ENCODE assay signal across 9 cellular contexts in genomic region chr16:74743668-74744299, GRCh38. TPM values are rescaled to one million over a fixed set of nuclear protein-coding genes. Genes with fewer than 3 reads are reported as not detected.
DNase-seq lines count a peak whose midpoint lies in the region; ATAC-seq and TF ChIP-seq lines count a peak whose summit lies in the region.
"Had no signal": no experiment of that assay in that cellular context is flagged by ENCODE, and none has a peak within 500 bp of the region (broad histone marks: within the 10 kb centered on the region; RNA-seq: fewer than 3 reads in every experiment).

No MANE protein-coding gene starts in this region.

- H3K9me3 ChIP-seq in mesenchymal stem cell (ENCODE audit: control insufficient read depth, low read length) = no peaks in the 10 kb centered on the region

- H3K36me3 Mint-ChIP-seq in naive thymus-derived CD8-positive, alpha-beta T cell = no peaks in the 10 kb centered on the region
- no peaks in the 10 kb centered on the region for H3K36me3 Mint-ChIP-seq in progenitor cell of endocrine pancreas (ENCODE audit: insufficient read depth)

- no peak overlapping the region for H3K27ac ChIP-seq in mesenchymal stem cell (ENCODE audit: low read length, poor library complexity, severe bottlenecking)

- H3K79me1 ChIP-seq in mesenchymal stem cell (replicated peaks; ENCODE audit: low read length, poor library complexity, severe bottlenecking) = no peaks in the 10 kb centered on the region

- no peak for TF ChIP-seq CTCF in astrocyte of the spinal cord (IDR thresholded peaks at IDR 0.05; ENCODE audit: low read depth, low read length)
- TF ChIP-seq CTCF in progenitor cell of endocrine pancreas (IDR thresholded peaks at IDR 0.05; ENCODE audit: unreplicated experiment) = no peak

- H3K4me3 ChIP-seq in astrocyte of the spinal cord (ENCODE audit: low read depth, low read length) (no peak overlapping the region), mesenchymal stem cell (ENCODE audit: insufficient read depth in 1 of 2, low read depth in 1 of 2, low read length in 2 of 2) (no peak overlapping the region)

- POLR2A ChIA-PET in naive thymus-derived CD8-positive, alpha-beta T cell (lab: Charles Lee) = no interaction called here

- H2BK5ac ChIP-seq in mesenchymal stem cell (ENCODE audit: low read depth, low read length, poor library complexity, severe bottlenecking) = no peak overlapping the region

- peak overlapping the region; percentile 67 for H4K8ac ChIP-seq in mesenchymal stem cell (ENCODE audit: low read length)

- peak; percentile 53 for DNase-seq in AG08395 (ENCODE audit: low spot score)
- peak; percentile 43 for DNase-seq in NCI-H1436 (lab: John Stamatoyannopoulos, UW)
- DNase-seq in astrocyte of the spinal cord (ENCODE audit: low read depth, low spot score) = peak; percentile 36
- DNase-seq in mesenchymal stem cell = peak; percentile 64
- no peak for DNase-seq in naive thymus-derived CD8-positive, alpha-beta T cell
- DNase-seq in progenitor cell of endocrine pancreas (ENCODE audit: low spot score, unreplicated experiment) = no peak
- DNase-seq: activated CD4-positive, alpha-beta T cell treated with anti-CD3 and anti-CD28 coated beads, Interleukin-2, amount 10 ng/mL, durations not matched to agents 7 days and 5 days had no signal

- peaks cover 0 to 9% of the 10 kb centered on the region in 2 experiments for H3K27me3 ChIP-seq in mesenchymal stem cell (ENCODE audit: control insufficient read depth in 1 of 2, insufficient read depth in 1 of 2, low read length in 2 of 2)

- no peak overlapping the region for H3K27ac Mint-ChIP-seq in naive thymus-derived CD8-positive, alpha-beta T cell
- H3K27ac Mint-ChIP-seq in progenitor cell of endocrine pancreas = no peak overlapping the region
- H3K27ac Mint-ChIP-seq: activated CD4-positive, alpha-beta T cell treated with anti-CD3 and anti-CD28 coated beads, Interleukin-2, amount 10 ng/mL, durations not matched to agents 7 days and 5 days had no signal

- no peaks in the 10 kb centered on the region for H3K4me1 Mint-ChIP-seq in naive thymus-derived CD8-positive, alpha-beta T cell
- peaks cover 2% of the 10 kb centered on the region for H3K4me1 Mint-ChIP-seq in progenitor cell of endocrine pancreas (ENCODE audit: low read depth)
- H3K4me1 Mint-ChIP-seq: activated CD4-positive, alpha-beta T cell treated with anti-CD3 and anti-CD28 coated beads, Interleukin-2, amount 10 ng/mL, durations not matched to agents 7 days and 5 days had no signal

- in situ Hi-C loops in astrocyte of the spinal cord (cut with HindIII; ENCODE audit: low sequenced_read_pairs) = no loop called here

- no peak for ATAC-seq in naive thymus-derived CD8-positive, alpha-beta T cell
- ATAC-seq in HG03521 (IDR thresholded peaks at IDR 0.05; ENCODE audit: unreplicated experiment) (no peak), GM18520 (IDR thresholded peaks at IDR 0.05; ENCODE audit: unreplicated experiment) (no peak)

- H3K27me3 Mint-ChIP-seq in naive thymus-derived CD8-positive, alpha-beta T cell = peaks cover 0 to 3% (median 0%) of the 10 kb centered on the region in 5 donors
- H3K27me3 Mint-ChIP-seq in progenitor cell of endocrine pancreas = peaks cover 3% of the 10 kb centered on the region
- H3K27me3 Mint-ChIP-seq: activated CD4-positive, alpha-beta T cell treated with anti-CD3 and anti-CD28 coated beads, Interleukin-2, amount 10 ng/mL, durations not matched to agents 7 days and 5 days had no signal

- no peak overlapping the region for H2BK15ac ChIP-seq in mesenchymal stem cell (ENCODE audit: low read depth, poor library complexity, severe bottlenecking)

- WGBS in mesenchymal stem cell = 65% methylated on average over 12 of the region's 15 CpGs

- peak overlapping the region; percentile 26 for H2AK5ac ChIP-seq in mesenchymal stem cell (ENCODE audit: low read length, severe bottlenecking)

- peak overlapping the region in 1 of 2 experiments; percentile 5 for H2BK12ac ChIP-seq in mesenchymal stem cell (ENCODE audit: low read length in 2 of 2)

- H3K23ac ChIP-seq in mesenchymal stem cell (ENCODE audit: low read length in 2 of 2) = no peak overlapping the region

- no peak overlapping the region for H3K4me3 Mint-ChIP-seq in naive thymus-derived CD8-positive, alpha-beta T cell
- no peak overlapping the region for H3K4me3 Mint-ChIP-seq in progenitor cell of endocrine pancreas (ENCODE audit: low read depth)
- H3K4me3 Mint-ChIP-seq: activated CD4-positive, alpha-beta T cell treated with anti-CD3 and anti-CD28 coated beads, Interleukin-2, amount 10 ng/mL, durations not matched to agents 7 days and 5 days had no signal

- H2BK120ac ChIP-seq in mesenchymal stem cell (ENCODE audit: low read depth, low read length) = no peak overlapping the region

- H3K9me3 Mint-ChIP-seq in naive thymus-derived CD8-positive, alpha-beta T cell = no peaks in the 10 kb centered on the region
- no peaks in the 10 kb centered on the region for H3K9me3 Mint-ChIP-seq in progenitor cell of endocrine pancreas (ENCODE audit: low read depth)
- H3K9me3 Mint-ChIP-seq: activated CD4-positive, alpha-beta T cell treated with anti-CD3 and anti-CD28 coated beads, Interleukin-2, amount 10 ng/mL, durations not matched to agents 7 days and 5 days had no signal

- H3K4me2 ChIP-seq in mesenchymal stem cell (ENCODE audit: low read length, poor library complexity, severe bottlenecking) = peak overlapping the region; percentile 23

- peak overlapping the region; percentile 45 for H4K91ac ChIP-seq in mesenchymal stem cell (ENCODE audit: low read length)

- peaks cover 20% of the 10 kb centered on the region for H3K4me1 ChIP-seq in mesenchymal stem cell (ENCODE audit: control insufficient read depth, insufficient read depth, low read depth, low read length)

- no peak overlapping the region for H3K14ac ChIP-seq in mesenchymal stem cell (ENCODE audit: low read length in 2 of 2)

- peak overlapping the region; percentile 3 to 68 for H3K4ac ChIP-seq in mesenchymal stem cell (ENCODE audit: low read depth in 1 of 2, low read length in 2 of 2)

- H3K18ac ChIP-seq in mesenchymal stem cell (ENCODE audit: low read depth in 1 of 2, low read length in 2 of 2) = peak overlapping the region; percentile 49 to 56

- H2AFZ ChIP-seq in mesenchymal stem cell (ENCODE audit: low read depth, low read length) = peak overlapping the region; percentile 34

- no peak overlapping the region for H3K9ac ChIP-seq in mesenchymal stem cell (ENCODE audit: low read length)

- no peaks in the 10 kb centered on the region for H3K36me3 ChIP-seq in mesenchymal stem cell (ENCODE audit: control insufficient read depth in 1 of 2, insufficient read depth in 2 of 2, low read depth in 1 of 2, low read length in 2 of 2)

RNA-seq across cellular contexts. Expression of gene FA2H, which starts 30.8 kb away (rescaled TPM):
- polyA plus RNA-seq in mesenchymal stem cell (2013, experiment 1 of 2) = not detected
- polyA plus RNA-seq in mesenchymal stem cell (2013, experiment 2 of 2) = not detected
- not detected for total RNA-seq in naive thymus-derived CD8-positive, alpha-beta T cell
- not detected for polyA plus RNA-seq in naive thymus-derived CD8-positive, alpha-beta T cell
- 2.7 and 3.3 TPM in 2 replicates for total RNA-seq in progenitor cell of endocrine pancreas

RNA-seq across cellular contexts. Expression of gene MLKL, which starts 43.1 kb away (rescaled TPM):
- 7.4 TPM for polyA plus RNA-seq in mesenchymal stem cell (2013, experiment 1 of 2)
- polyA plus RNA-seq in mesenchymal stem cell (2013, experiment 2 of 2) = 7.1 TPM
- total RNA-seq in naive thymus-derived CD8-positive, alpha-beta T cell = 10 to 100 TPM; 19.8 to 20.6 TPM
- 1 to 10 TPM; 7.3 to 9.3 (median 8.2) TPM for polyA plus RNA-seq in naive thymus-derived CD8-positive, alpha-beta T cell
- total RNA-seq in progenitor cell of endocrine pancreas = 0.24 and 1.1 TPM in 2 replicates

Comparison
In these comparisons a context has a peak if more than half of its experiments do, and no peak if none do; other contexts are left out.
1. DNase-seq: peak in AG08395 (single experiment), NCI-H1436 (single experiment), astrocyte of the spinal cord (single experiment) and mesenchymal stem cell (single experiment); none in naive thymus-derived CD8-positive, alpha-beta T cell (0 of 10) and progenitor cell of endocrine pancreas (single experiment).